1 cellular context compared by ENCODE assay signal in genomic region chr19:18262917-18263316, GRCh38.
TF ChIP-seq lines count a peak whose summit lies in the region.

No MANE protein-coding gene starts in this region.

TF ChIP-seq in K562, 482 proteins besides CTCF, POLR2A, EP300 and RAD21 (continues in another document):
- TF ChIP-seq TCF7L2 (IDR thresholded peaks at IDR 0.05; ENCODE audit: low read depth, low read length) (no peak), LEF1 (IDR thresholded peaks at IDR 0.05) (peak; percentile 50; the same call in 1 of the 2 replicates), ZNF175 (CRISPR knock-in tag; IDR thresholded peaks at IDR 0.05; ENCODE audit: low read depth) (peak; percentile 68; the same call in 1 of the 2 replicates), ZNF395 (CRISPR knock-in tag; IDR thresholded peaks at IDR 0.05) (0 out of 2 replicates have a peak, but pooled peaks have one; percentile 37), CEBPG (CRISPR knock-in tag; IDR thresholded peaks at IDR 0.05) (peak; percentile 87), CEBPG (tag; conservative IDR thresholded peaks at IDR 0.05 in 1 of 2, IDR thresholded peaks at IDR 0.05 in 1 of 2) (peak; percentile 8 to 81; a peak in 2 of 4 replicates), JUN (IDR thresholded peaks at IDR 0.05; ENCODE audit: borderline replicate concordance, low read depth, low read length) (peak; percentile 59; the same call in 1 of the 2 replicates), JUN (CRISPR knock-in tag; IDR thresholded peaks at IDR 0.05; ENCODE audit: borderline replicate concordance) (no peak; the same call in 1 of the 2 replicates), KLF6 (CRISPR knock-in tag; IDR thresholded peaks at IDR 0.05; ENCODE audit: borderline replicate concordance) (no peak), JUND (IDR thresholded peaks at IDR 0.05; ENCODE audit: borderline replicate concordance, low read depth, low read length) (peak; percentile 69), JUND (tag; IDR thresholded peaks at IDR 0.05; ENCODE audit: borderline replicate concordance, low read depth, low read length) (no peak), NFE2 (IDR thresholded peaks at IDR 0.05; ENCODE audit: low read depth) (peak; percentile 50), ZNF589 (CRISPR knock-in tag; IDR thresholded peaks at IDR 0.05; ENCODE audit: low read depth) (0 out of 2 replicates have a peak, but pooled peaks have one; percentile 51), ATF7 (IDR thresholded peaks at IDR 0.05) (peak; percentile 57; the same call in 1 of the 2 replicates), DPF2 (IDR thresholded peaks at IDR 0.05) (0 out of 2 replicates have a peak, but pooled peaks have one; percentile 34), TFAP4 (CRISPR knock-in tag; IDR thresholded peaks at IDR 0.05; ENCODE audit: borderline replicate concordance) (peak; percentile 6; the same call in 1 of the 2 replicates), ZNF174 (CRISPR knock-in tag; IDR thresholded peaks at IDR 0.05) (no peak), ZNF778 (CRISPR knock-in tag; IDR thresholded peaks at IDR 0.05) (no peak), PBX2 (CRISPR knock-in tag; IDR thresholded peaks at IDR 0.05; ENCODE audit: low read depth) (no peak), PBX2 (tag; conservative IDR thresholded peaks at IDR 0.05; ENCODE audit: low read depth) (peak; percentile 59; the same call in 1 of the 2 replicates), MITF (IDR thresholded peaks at IDR 0.05) (peak; percentile 44; the same call in 1 of the 2 replicates), NR2C1 (IDR thresholded peaks at IDR 0.05) (no peak), NR2C1 (tag; IDR thresholded peaks at IDR 0.05) (0 out of 2 replicates have a peak, but pooled peaks have one; percentile 17), SMAD2 (IDR thresholded peaks at IDR 0.05; ENCODE audit: low read depth, low read length) (no peak), MEIS2 (IDR thresholded peaks at IDR 0.05; ENCODE audit: partially characterized antibody) (peak; percentile 87), CHD2 (IDR thresholded peaks at IDR 0.05; ENCODE audit: low read depth, low read length) (no peak), CTBP1 (IDR thresholded peaks at IDR 0.05; ENCODE audit: borderline replicate concordance) (peak; percentile 34; the same call in 1 of the 2 replicates), GABPB1 (CRISPR knock-in tag; IDR thresholded peaks at IDR 0.05) (0 out of 2 replicates have a peak, but pooled peaks have one; percentile 49), SIX5 (IDR thresholded peaks at IDR 0.05; ENCODE audit: borderline replicate concordance in 1 of 2, insufficient read depth in 1 of 2, low read depth in 1 of 2, low read length in 2 of 2) (no peak), ATF3 (IDR thresholded peaks at IDR 0.05) (peak; percentile 79), ATF3 (CRISPR knock-in tag; conservative IDR thresholded peaks at IDR 0.05) (no peak), HNRNPLL (IDR thresholded peaks at IDR 0.05; ENCODE audit: low read depth, low read length, poor library complexity, severe bottlenecking) (peak; percentile 33), RFX5 (IDR thresholded peaks at IDR 0.05; ENCODE audit: low read depth, low read length) (no peak), NRF1 (conservative IDR thresholded peaks at IDR 0.05 in 1 of 2, IDR thresholded peaks at IDR 0.05 in 1 of 2) (peak; percentile 9 to 44; a peak in 1 of 4 replicates), SMAD4 (CRISPR knock-in tag; conservative IDR thresholded peaks at IDR 0.05) (peak; percentile 83), BHLHE40 (IDR thresholded peaks at IDR 0.05; ENCODE audit: low read length) (peak; percentile 52; the same call in 1 of the 2 replicates), UBTF (IDR thresholded peaks at IDR 0.05; ENCODE audit: borderline replicate concordance in 1 of 2, low read depth in 2 of 2, low read length in 2 of 2) (0 out of 4 replicates have a peak, but pooled peaks of 1 of the 2 experiments have one; percentile 30), SMARCE1 (IDR thresholded peaks at IDR 0.05) (peak; percentile 55; the same call in 1 of the 2 replicates), ZNF224 (CRISPR knock-in tag; IDR thresholded peaks at IDR 0.05) (no peak), NCOA2 (IDR thresholded peaks at IDR 0.05; ENCODE audit: partially characterized antibody in 2 of 2) (no peak), NR2C2 (CRISPR knock-in tag; IDR thresholded peaks at IDR 0.05) (no peak), NR2C2 (tag; IDR thresholded peaks at IDR 0.05) (peak; percentile 69; the same call in 1 of the 2 replicates), CLOCK (CRISPR knock-in tag; IDR thresholded peaks at IDR 0.05; ENCODE audit: borderline replicate concordance) (no peak), PKNOX1 (IDR thresholded peaks at IDR 0.05) (peak; percentile 45), ZNF639 (CRISPR knock-in tag; conservative IDR thresholded peaks at IDR 0.05 in 1 of 2, IDR thresholded peaks at IDR 0.05 in 1 of 2) (no peak), ZNF766 (CRISPR knock-in tag; conservative IDR thresholded peaks at IDR 0.05) (0 out of 2 replicates have a peak, but pooled peaks have one; percentile 19)
